In genomic region chr3:9276761-9277370, GRCh38 we compare ENCODE assay signal across 27 cellular contexts.
"Had no signal": no experiment of that assay in that cellular context is flagged by ENCODE, and none has a peak within 500 bp of the region (broad histone marks: within the 10 kb centered on the region; RNA-seq: fewer than 3 reads in every experiment).

No MANE protein-coding gene starts in this region.

- H3K9me3 Mint-ChIP-seq: activated naive CD4-positive, alpha-beta T cell treated with anti-CD3 and anti-CD28 coated beads, Interleukin-2, amount 50 U/mL, for 24 hours; T-helper 1 cell treated with Interleukin-12 subunit alpha and Interleukin-12 subunit beta and Interleukin-4 antibody, amounts not matched to agents 30 μg/mL and 1 μg/mL, for 36 hours; WTC11 had no signal

- H3K4me1 Mint-ChIP-seq: activated naive CD8-positive, alpha-beta T cell treated with anti-CD3 and anti-CD28 coated beads, Interleukin-2, amount 50 U/mL, for 24 hours had no signal

- DNase-seq: activated CD4-positive, alpha-beta T cell treated with anti-CD3 and anti-CD28 coated beads for 48 hours; activated CD4-positive, alpha-beta T cell treated with anti-CD3 and anti-CD28 coated beads, Interleukin-2, amount 50 U/mL, for 4 hours; activated CD4-positive, CD25-positive, alpha-beta regulatory T cell treated with anti-CD3 and anti-CD28 coated beads, Interleukin-2, amount 50 U/mL, for 72 hours; activated CD8-positive, alpha-beta memory T cell treated with anti-CD3 and anti-CD28 coated beads, Interleukin-2, amount 50 U/mL, for 48 hours; activated CD8-positive, alpha-beta T cell treated with anti-CD3 and anti-CD28 coated beads, Interleukin-2, amount 10 ng/mL, durations not matched to agents 7 days and 5 days; activated effector memory CD4-positive, alpha-beta T cell treated with Interleukin-2 at 50 U/mL for 16 hours; activated naive CD4-positive, alpha-beta T cell; activated naive CD8-positive, alpha-beta T cell treated with anti-CD3 and anti-CD28 coated beads, Interleukin-2, amount 50 U/mL, for 24 hours; activated T-cell treated with anti-CD3 and anti-CD28 coated beads, Interleukin-2, amount 50 U/mL, for 1 hour; amygdala; cerebellar nuclear complex; Kasumi-1; KBM-7; NCI-H1092; NCI-H1417 treated with DMSO at 0.1 percent for 48 hours; NCI-H1694; NCI-H2029; NCI-H510A treated with DMSO at 0.1 percent for 48 hours; NCI-H69; NK-92 treated with Interleukin-12 subunit alpha and Interleukin-12 subunit beta, amount 100 ng/mL, for 24 hours; SHP77 treated with DMSO at 0.1 percent for 48 hours had no signal

- H3K4me3 Mint-ChIP-seq: activated CD8-positive, alpha-beta T cell treated with anti-CD3 and anti-CD28 coated beads, Interleukin-2, amount 10 ng/mL, durations not matched to agents 7 days and 5 days; activated naive CD4-positive, alpha-beta T cell treated with anti-CD3 and anti-CD28 coated beads, Interleukin-2, amount 50 U/mL, for 24 hours; activated naive CD8-positive, alpha-beta T cell treated with anti-CD3 and anti-CD28 coated beads, Interleukin-2, amount 50 U/mL, for 24 hours; brain; T-helper 1 cell treated with Interleukin-12 subunit alpha and Interleukin-12 subunit beta and Interleukin-4 antibody, amounts not matched to agents 30 μg/mL and 1 μg/mL, for 36 hours; WTC11 had no signal

- ATAC-seq: activated CD8-positive, alpha-beta T cell treated with anti-CD3 and anti-CD28 coated beads, Interleukin-2, amount 10 ng/mL, durations not matched to agents 7 days and 5 days; activated naive CD8-positive, alpha-beta T cell treated with anti-CD3 and anti-CD28 coated beads, Interleukin-2, amount 50 U/mL, for 24 hours; WTC11 had no signal

- H3K36me3 Mint-ChIP-seq: WTC11 had no signal

- H3K27ac Mint-ChIP-seq: activated CD8-positive, alpha-beta T cell treated with anti-CD3 and anti-CD28 coated beads, Interleukin-2, amount 10 ng/mL, durations not matched to agents 7 days and 5 days; activated naive CD4-positive, alpha-beta T cell treated with anti-CD3 and anti-CD28 coated beads, Interleukin-2, amount 50 U/mL, for 24 hours; activated naive CD8-positive, alpha-beta T cell treated with anti-CD3 and anti-CD28 coated beads, Interleukin-2, amount 50 U/mL, for 24 hours; brain; T-helper 1 cell treated with Interleukin-12 subunit alpha and Interleukin-12 subunit beta and Interleukin-4 antibody, amounts not matched to agents 30 μg/mL and 1 μg/mL, for 36 hours; WTC11 had no signal

- FAIRE-seq: astrocyte, RCC 7860 had no signal
